In the genomic region with DNA sequence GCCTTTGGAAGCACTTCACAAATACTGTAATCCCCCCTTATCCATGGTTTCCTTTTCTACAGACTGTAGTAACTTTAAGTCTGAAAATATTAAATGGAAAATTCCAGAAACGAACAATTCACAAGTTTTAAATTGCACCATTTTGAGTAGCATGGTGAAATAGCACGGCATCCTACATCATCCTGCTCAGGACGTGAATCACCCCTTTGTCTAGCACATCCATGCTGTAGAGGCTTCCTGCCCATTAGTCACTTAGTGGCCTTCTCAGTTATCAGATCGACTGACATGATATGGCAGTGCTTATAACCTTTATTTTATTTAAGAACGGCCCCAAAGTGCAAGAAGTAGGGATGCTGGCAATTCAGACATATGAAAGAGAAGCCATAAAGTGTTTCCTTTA, we compare ENCODE assay signal across 15 cellular contexts.
DNase-seq lines count a peak whose midpoint lies in the region; ATAC-seq lines count a peak whose summit lies in the region.
"Had no signal": no experiment of that assay in that cellular context is flagged by ENCODE, and none has a peak within 500 bp of the region (broad histone marks: within the 10 kb centered on the region; RNA-seq: fewer than 3 reads in every experiment).

No MANE protein-coding gene starts in this region.

- H3K27me3 ChIP-seq in CD4-positive, alpha-beta memory T cell (ENCODE audit: insufficient read depth, low read length): no peaks in the 10 kb centered on the region
- H3K27me3 ChIP-seq: cardiac muscle cell had no signal

- H3K27ac ChIP-seq in CD4-positive, alpha-beta memory T cell (ENCODE audit: low read depth, low read length): no peak overlapping the region
- H3K27ac ChIP-seq: cardiac muscle cell had no signal

- no peaks in the 10 kb centered on the region for H3K4me1 Mint-ChIP-seq in CD4-positive, alpha-beta memory T cell
- H3K4me1 Mint-ChIP-seq in stimulated activated memory B cell treated with anti-CD40 and anti-IgM and Interleukin-4, amounts not matched to agents 10 μg/mL and 1 μg/mL and 100 μg/mL, for 72 hours: no peaks in the 10 kb centered on the region

- DNase-seq in A172 (ENCODE audit: low spot score): peak; percentile 43
- peak; percentile 73 for DNase-seq in GM04504 (ENCODE audit: low read depth)
- DNase-seq in amniotic stem cell (lab: John Stamatoyannopoulos, UW): peak; percentile 81
- DNase-seq in globus pallidus (ENCODE audit: low spot score): peak; percentile 16
- no peak for DNase-seq in cerebellar cortex (ENCODE audit: low spot score)
- no peak for DNase-seq in CD4-positive, alpha-beta memory T cell
- no peak for DNase-seq in ureter (ENCODE audit: low spot score)
- DNase-seq: activated CD8-positive, alpha-beta memory T cell treated with anti-CD3 and anti-CD28 coated beads, Interleukin-2, amount 50 U/mL, for 48 hours; CD4-positive, alpha-beta T cell; hypothalamus; NCI-H1092 treated with DMSO at 0.1 percent for 48 hours; NCI-H69 had no signal

- H3K9me3 ChIP-seq in CD4-positive, alpha-beta memory T cell (ENCODE audit: control insufficient read depth in 1 of 2, low read length in 2 of 2): no peaks in the 10 kb centered on the region

- H3K27ac Mint-ChIP-seq in CD4-positive, alpha-beta memory T cell: no peak overlapping the region
- H3K27ac Mint-ChIP-seq in stimulated activated memory B cell treated with anti-CD40 and anti-IgM and Interleukin-4, amounts not matched to agents 10 μg/mL and 1 μg/mL and 100 μg/mL, for 72 hours: no peak overlapping the region
- H3K27ac Mint-ChIP-seq: CD4-positive, alpha-beta T cell; T-helper 1 cell treated with Interleukin-12 subunit alpha and Interleukin-12 subunit beta and Interleukin-4 antibody, amounts not matched to agents 30 μg/mL and 1 μg/mL, for 36 hours had no signal

- H3K4me1 ChIP-seq in CD4-positive, alpha-beta memory T cell (ENCODE audit: insufficient read depth, low read length): no peaks in the 10 kb centered on the region

- CTCF ChIA-PET in CD4-positive, alpha-beta memory T cell (lab: Charles Lee; ENCODE audit: partially characterized antibody): no interaction called here

- H3K36me3 Mint-ChIP-seq in CD4-positive, alpha-beta memory T cell: no peaks in the 10 kb centered on the region
- no peaks in the 10 kb centered on the region for H3K36me3 Mint-ChIP-seq in stimulated activated memory B cell treated with anti-CD40 and anti-IgM and Interleukin-4, amounts not matched to agents 10 μg/mL and 1 μg/mL and 100 μg/mL, for 72 hours

- H3K36me3 ChIP-seq in CD4-positive, alpha-beta memory T cell (ENCODE audit: insufficient read depth, low read length): no peaks in the 10 kb centered on the region
- H3K36me3 ChIP-seq: cardiac muscle cell had no signal

- H3K4me3 Mint-ChIP-seq in CD4-positive, alpha-beta memory T cell: no peak overlapping the region
- no peak overlapping the region for H3K4me3 Mint-ChIP-seq in stimulated activated memory B cell treated with anti-CD40 and anti-IgM and Interleukin-4, amounts not matched to agents 10 μg/mL and 1 μg/mL and 100 μg/mL, for 72 hours
- H3K4me3 Mint-ChIP-seq: CD4-positive, alpha-beta T cell; T-helper 1 cell treated with Interleukin-12 subunit alpha and Interleukin-12 subunit beta and Interleukin-4 antibody, amounts not matched to agents 30 μg/mL and 1 μg/mL, for 36 hours had no signal

- peaks cover 0 to 4% (median 0%) of the 10 kb centered on the region in 8 donors for H3K9me3 Mint-ChIP-seq in CD4-positive, alpha-beta memory T cell
- H3K9me3 Mint-ChIP-seq in stimulated activated memory B cell treated with anti-CD40 and anti-IgM and Interleukin-4, amounts not matched to agents 10 μg/mL and 1 μg/mL and 100 μg/mL, for 72 hours: no peaks in the 10 kb centered on the region
- H3K9me3 Mint-ChIP-seq: CD4-positive, alpha-beta T cell; T-helper 1 cell treated with Interleukin-12 subunit alpha and Interleukin-12 subunit beta and Interleukin-4 antibody, amounts not matched to agents 30 μg/mL and 1 μg/mL, for 36 hours had no signal

- no peak overlapping the region for H3K4me3 ChIP-seq in CD4-positive, alpha-beta memory T cell (ENCODE audit: low read length in 2 of 2)
- H3K4me3 ChIP-seq: cardiac muscle cell had no signal

- POLR2A ChIA-PET in CD4-positive, alpha-beta memory T cell (lab: Charles Lee; ENCODE audit: partially characterized antibody): no interaction called here

- intact Hi-C loops in CD4-positive, alpha-beta memory T cell (cut with micrococcal nuclease): no loop called here

- peaks cover 12% of the 10 kb centered on the region in 2 donors for H3K27me3 Mint-ChIP-seq in CD4-positive, alpha-beta memory T cell
- peaks cover 48% of the 10 kb centered on the region for H3K27me3 Mint-ChIP-seq in stimulated activated memory B cell treated with anti-CD40 and anti-IgM and Interleukin-4, amounts not matched to agents 10 μg/mL and 1 μg/mL and 100 μg/mL, for 72 hours

- no peak for ATAC-seq in stimulated activated memory B cell treated with anti-CD40 and anti-IgM and Interleukin-4, amounts not matched to agents 10 μg/mL and 1 μg/mL and 100 μg/mL, for 72 hours

Comparison
In these comparisons a context has a peak if more than half of its experiments do, and no peak if none do; other contexts are left out.
1. DNase-seq: peak in A172 (single experiment), GM04504 (single experiment), amniotic stem cell (single experiment) and globus pallidus (single experiment); none in cerebellar cortex (single experiment), CD4-positive, alpha-beta memory T cell (0 of 5) and ureter (single experiment).